ENCODE assay signal across 10 cellular contexts in the genomic region with DNA sequence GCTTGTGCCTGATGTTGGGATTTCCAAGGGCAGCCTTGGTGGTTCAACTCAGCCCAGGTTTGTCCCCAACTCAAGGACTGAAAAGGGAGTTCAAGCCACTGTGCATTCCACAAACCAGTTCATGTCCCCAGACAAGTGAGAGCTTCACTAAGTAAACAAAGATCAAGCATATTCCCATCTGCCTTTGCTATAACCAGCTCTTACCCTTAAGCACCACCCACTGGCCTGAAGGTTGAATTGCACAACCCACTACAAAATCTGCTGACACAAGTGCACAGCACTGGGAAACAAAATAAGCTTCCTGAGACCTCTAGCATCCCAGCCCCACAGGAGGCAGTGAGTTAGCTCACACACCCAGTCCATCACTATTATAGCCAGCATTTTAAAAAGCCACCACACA.
DNase-seq lines count a peak whose midpoint lies in the region; ATAC-seq and TF ChIP-seq lines count a peak whose summit lies in the region.
"Had no signal": no experiment of that assay in that cellular context is flagged by ENCODE, and none has a peak within 500 bp of the region (broad histone marks: within the 10 kb centered on the region; RNA-seq: fewer than 3 reads in every experiment).

No MANE protein-coding gene starts in this region.

- POLR2A ChIA-PET in activated CD4-positive, alpha-beta memory T cell treated with anti-CD3 and anti-CD28 coated beads for 36 hours (lab: Charles Lee) = no interaction called here
- POLR2A ChIA-PET in activated CD4-positive, alpha-beta memory T cell treated with anti-CD3 and anti-CD28 coated beads, Interleukin-2, amount 10 ng/mL, durations not matched to agents 7 days and 5 days (lab: Charles Lee) = no interaction called here

- H3K36me3 Mint-ChIP-seq in activated CD4-positive, alpha-beta memory T cell treated with anti-CD3 and anti-CD28 coated beads for 36 hours = no peaks in the 10 kb centered on the region
- H3K36me3 Mint-ChIP-seq in activated CD4-positive, alpha-beta memory T cell treated with anti-CD3 and anti-CD28 coated beads, Interleukin-2, amount 10 ng/mL, durations not matched to agents 7 days and 5 days (ENCODE audit: low read depth) = no peaks in the 10 kb centered on the region
- H3K36me3 Mint-ChIP-seq in stimulated activated naive B cell treated with anti-CD40 and anti-IgM and Interleukin-4, amounts not matched to agents 10 μg/mL and 1 μg/mL and 100 μg/mL, for 72 hours = peaks cover 0 to 3% of the 10 kb centered on the region in 2 donors

- peaks cover 7% of the 10 kb centered on the region for H3K9me3 Mint-ChIP-seq in activated CD4-positive, alpha-beta memory T cell treated with anti-CD3 and anti-CD28 coated beads for 36 hours
- H3K9me3 Mint-ChIP-seq in activated CD4-positive, alpha-beta memory T cell treated with anti-CD3 and anti-CD28 coated beads, Interleukin-2, amount 10 ng/mL, durations not matched to agents 7 days and 5 days = no peaks in the 10 kb centered on the region
- H3K9me3 Mint-ChIP-seq in stimulated activated naive B cell treated with anti-CD40 and anti-IgM and Interleukin-4, amounts not matched to agents 10 μg/mL and 1 μg/mL and 100 μg/mL, for 72 hours = peaks cover 8 to 10% of the 10 kb centered on the region in 2 donors

- H3K27me3 ChIP-seq in brain microvascular endothelial cell (replicated peaks) = no peaks in the 10 kb centered on the region
- H3K27me3 ChIP-seq: BLaER1 treated with 17β-estradiol and CSF1 and Interleukin-3, amounts not matched to agents 10 nM and 100 nM; pancreas had no signal

- peak; percentile 88 for ATAC-seq in HG02759 (IDR thresholded peaks at IDR 0.05; ENCODE audit: unreplicated experiment)
- ATAC-seq in stimulated activated naive B cell treated with anti-CD40 and anti-IgM and Interleukin-4, amounts not matched to agents 10 μg/mL and 1 μg/mL and 100 μg/mL, for 72 hours (replicated peaks) = no peak

- H3K27ac Mint-ChIP-seq in activated CD4-positive, alpha-beta memory T cell treated with anti-CD3 and anti-CD28 coated beads for 36 hours = no peak overlapping the region
- H3K27ac Mint-ChIP-seq in activated CD4-positive, alpha-beta memory T cell treated with anti-CD3 and anti-CD28 coated beads, Interleukin-2, amount 10 ng/mL, durations not matched to agents 7 days and 5 days = no peak overlapping the region
- no peak overlapping the region for H3K27ac Mint-ChIP-seq in stimulated activated naive B cell treated with anti-CD40 and anti-IgM and Interleukin-4, amounts not matched to agents 10 μg/mL and 1 μg/mL and 100 μg/mL, for 72 hours

- in situ Hi-C loops in brain microvascular endothelial cell (cut with HindIII; ENCODE audit: low pct_ligation_motif_present, low sequenced_read_pairs) = no loop called here

- H3K4me1 Mint-ChIP-seq in activated CD4-positive, alpha-beta memory T cell treated with anti-CD3 and anti-CD28 coated beads for 36 hours (ENCODE audit: low read depth) = no peaks in the 10 kb centered on the region
- H3K4me1 Mint-ChIP-seq in activated CD4-positive, alpha-beta memory T cell treated with anti-CD3 and anti-CD28 coated beads, Interleukin-2, amount 10 ng/mL, durations not matched to agents 7 days and 5 days = no peaks in the 10 kb centered on the region
- H3K4me1 Mint-ChIP-seq in stimulated activated naive B cell treated with anti-CD40 and anti-IgM and Interleukin-4, amounts not matched to agents 10 μg/mL and 1 μg/mL and 100 μg/mL, for 72 hours = no peaks in the 10 kb centered on the region

- peak; percentile 54 for TF ChIP-seq CTCF in brain microvascular endothelial cell (IDR thresholded peaks at IDR 0.05; ENCODE audit: low read depth, low read length, missing control alignments)

- no peak overlapping the region for H3K4me3 Mint-ChIP-seq in activated CD4-positive, alpha-beta memory T cell treated with anti-CD3 and anti-CD28 coated beads for 36 hours
- no peak overlapping the region for H3K4me3 Mint-ChIP-seq in activated CD4-positive, alpha-beta memory T cell treated with anti-CD3 and anti-CD28 coated beads, Interleukin-2, amount 10 ng/mL, durations not matched to agents 7 days and 5 days
- H3K4me3 Mint-ChIP-seq in stimulated activated naive B cell treated with anti-CD40 and anti-IgM and Interleukin-4, amounts not matched to agents 10 μg/mL and 1 μg/mL and 100 μg/mL, for 72 hours = no peak overlapping the region

- intact Hi-C loops in activated CD4-positive, alpha-beta memory T cell treated with anti-CD3 and anti-CD28 coated beads for 36 hours (cut with micrococcal nuclease) = loop anchor here (1.0 kb wide), 1 partner anchor 438 kb away; no protein-coding TSS in a partner anchor

- H3K4me3 ChIP-seq in brain microvascular endothelial cell (ENCODE audit: low read depth, low read length) = no peak overlapping the region
- H3K4me3 ChIP-seq: BLaER1 treated with 17β-estradiol and CSF1 and Interleukin-3, amounts not matched to agents 10 nM and 100 nM; pancreas had no signal

- peak; percentile 9 for DNase-seq in activated CD4-positive, alpha-beta memory T cell treated with anti-CD3 and anti-CD28 coated beads for 36 hours
- no peak for DNase-seq in activated CD4-positive, alpha-beta memory T cell treated with anti-CD3 and anti-CD28 coated beads, Interleukin-2, amount 10 ng/mL, durations not matched to agents 7 days and 5 days
- peak; percentile 68 for DNase-seq in NAMALWA (ENCODE audit: low spot score)
- peak; percentile 9 for DNase-seq in brain microvascular endothelial cell
- peak; percentile 70 for DNase-seq in pons (ENCODE audit: low spot score)
- DNase-seq in stimulated activated naive B cell treated with anti-CD40 and anti-IgM and Interleukin-4, amounts not matched to agents 10 μg/mL and 1 μg/mL and 100 μg/mL, for 72 hours = no peak
- DNase-seq in ecto neural progenitor cell (ENCODE audit: low spot score) = no peak
- DNase-seq: pancreas had no signal

- H3K27ac ChIP-seq in brain microvascular endothelial cell = no peak overlapping the region
- H3K27ac ChIP-seq: BLaER1 treated with 17β-estradiol and CSF1 and Interleukin-3, amounts not matched to agents 10 nM and 100 nM; pancreas had no signal

- H3K27me3 Mint-ChIP-seq in activated CD4-positive, alpha-beta memory T cell treated with anti-CD3 and anti-CD28 coated beads for 36 hours = no peaks in the 10 kb centered on the region
- H3K27me3 Mint-ChIP-seq in activated CD4-positive, alpha-beta memory T cell treated with anti-CD3 and anti-CD28 coated beads, Interleukin-2, amount 10 ng/mL, durations not matched to agents 7 days and 5 days = no peaks in the 10 kb centered on the region
- no peaks in the 10 kb centered on the region for H3K27me3 Mint-ChIP-seq in stimulated activated naive B cell treated with anti-CD40 and anti-IgM and Interleukin-4, amounts not matched to agents 10 μg/mL and 1 μg/mL and 100 μg/mL, for 72 hours

- H3K36me3 ChIP-seq in brain microvascular endothelial cell (replicated peaks) = no peaks in the 10 kb centered on the region
- H3K36me3 ChIP-seq: BLaER1 treated with 17β-estradiol and CSF1 and Interleukin-3, amounts not matched to agents 10 nM and 100 nM; pancreas had no signal

- CTCF ChIA-PET in activated CD4-positive, alpha-beta memory T cell treated with anti-CD3 and anti-CD28 coated beads for 36 hours (lab: Charles Lee) = no interaction called here
- CTCF ChIA-PET in activated CD4-positive, alpha-beta memory T cell treated with anti-CD3 and anti-CD28 coated beads, Interleukin-2, amount 10 ng/mL, durations not matched to agents 7 days and 5 days (lab: Charles Lee) = no interaction called here

Comparison
In these comparisons a context has a peak if more than half of its experiments do, and no peak if none do; other contexts are left out.
1. DNase-seq: peak in activated CD4-positive, alpha-beta memory T cell treated with anti-CD3 and anti-CD28 coated beads for 36 hours (single experiment), NAMALWA (single experiment), brain microvascular endothelial cell (single experiment) and pons (single experiment); none in activated CD4-positive, alpha-beta memory T cell treated with anti-CD3 and anti-CD28 coated beads, Interleukin-2, amount 10 ng/mL, durations not matched to agents 7 days and 5 days (single experiment), stimulated activated naive B cell treated with anti-CD40 and anti-IgM and Interleukin-4, amounts not matched to agents 10 μg/mL and 1 μg/mL and 100 μg/mL, for 72 hours (single experiment) and ecto neural progenitor cell (single experiment).